Comparison of ENCODE assay signal across 1 cellular context in genomic region chr19:43983912-43984686, GRCh38.
TF ChIP-seq lines count a peak whose summit lies in the region.

Gene ZNF155, plus strand, starts transcription at chr19:43984188. Its CDS starts 4,356 bp downstream, at chr19:43988544.

TF ChIP-seq in HepG2, 621 proteins besides CTCF, POLR2A, EP300 and RAD21 (continued from another document):
- TF ChIP-seq ZNF446 (CRISPR knock-in tag; IDR thresholded peaks at IDR 0.05) (no peak), SPEN (CRISPR knock-in tag; IDR thresholded peaks at IDR 0.05; ENCODE audit: low read depth) (peak; percentile 99), SMAD3 (CRISPR knock-in tag; IDR thresholded peaks at IDR 0.05) (peak; percentile 73; the same call in 1 of the 2 replicates), REXO4 (CRISPR knock-in tag; IDR thresholded peaks at IDR 0.05; ENCODE audit: borderline replicate concordance) (no peak), TEAD3 (CRISPR knock-in tag; optimal IDR thresholded peaks at IDR 0.05; ENCODE audit: borderline replicate concordance) (peak; percentile 38), SATB2 (CRISPR knock-in tag; IDR thresholded peaks at IDR 0.05) (no peak), GMEB1 (CRISPR knock-in tag; IDR thresholded peaks at IDR 0.05; ENCODE audit: borderline replicate concordance) (peak; percentile 38; the same call in 1 of the 2 replicates), GATAD1 (CRISPR knock-in tag; IDR thresholded peaks at IDR 0.05) (peak; percentile 62), CREM (IDR thresholded peaks at IDR 0.05) (peak; percentile 97), CREM (CRISPR knock-in tag; IDR thresholded peaks at IDR 0.05) (no peak), ZNF335 (CRISPR knock-in tag; IDR thresholded peaks at IDR 0.05) (peak; percentile 61; the same call in 1 of the 2 replicates), CEBPB (IDR thresholded peaks at IDR 0.05; ENCODE audit: borderline replicate concordance, low read depth, low read length) (peak; percentile 15; the same call in 1 of the 2 replicates), SAP130 (CRISPR knock-in tag; IDR thresholded peaks at IDR 0.05; ENCODE audit: low read depth) (peak; percentile 74), ZNF143 (CRISPR knock-in tag; IDR thresholded peaks at IDR 0.05) (peak; percentile 93), GABPB1 (CRISPR knock-in tag; IDR thresholded peaks at IDR 0.05) (peak; percentile 84), RXRB (CRISPR knock-in tag; IDR thresholded peaks at IDR 0.05; ENCODE audit: borderline replicate concordance) (0 out of 2 replicates have a peak, but pooled peaks have one; percentile 20), IRX3 (CRISPR knock-in tag; IDR thresholded peaks at IDR 0.05; ENCODE audit: borderline replicate concordance, low read depth) (no peak), KDM2A (CRISPR knock-in tag; IDR thresholded peaks at IDR 0.05; ENCODE audit: borderline replicate concordance, low read depth) (peak; percentile 41; the same call in 1 of the 2 replicates), ZFY (CRISPR knock-in tag; IDR thresholded peaks at IDR 0.05) (peak; percentile 58), HCFC1 (IDR thresholded peaks at IDR 0.05; ENCODE audit: low read depth, low read length) (peak; percentile 93), ARID5B (CRISPR knock-in tag; IDR thresholded peaks at IDR 0.05) (0 out of 2 replicates have a peak, but pooled peaks have one; percentile 13), LCORL (IDR thresholded peaks at IDR 0.05) (no peak), LCORL (CRISPR knock-in tag; IDR thresholded peaks at IDR 0.05) (peak; percentile 56; the same call in 1 of the 2 replicates), KAT8 (CRISPR knock-in tag; IDR thresholded peaks at IDR 0.05) (peak; percentile 56), CERS6 (CRISPR knock-in tag; IDR thresholded peaks at IDR 0.05) (no peak), GTF2F1 (IDR thresholded peaks at IDR 0.05; ENCODE audit: low read length) (no peak), ZNF777 (CRISPR knock-in tag; IDR thresholded peaks at IDR 0.05) (peak; percentile 91), ZNF687 (CRISPR knock-in tag; IDR thresholded peaks at IDR 0.05) (peak; percentile 31; the same call in 1 of the 2 replicates), ZNF160 (CRISPR knock-in tag; IDR thresholded peaks at IDR 0.05) (no peak), TIGD3 (CRISPR knock-in tag; IDR thresholded peaks at IDR 0.05; ENCODE audit: borderline replicate concordance) (no peak)
- TF ChIP-seq, protein P1, sequence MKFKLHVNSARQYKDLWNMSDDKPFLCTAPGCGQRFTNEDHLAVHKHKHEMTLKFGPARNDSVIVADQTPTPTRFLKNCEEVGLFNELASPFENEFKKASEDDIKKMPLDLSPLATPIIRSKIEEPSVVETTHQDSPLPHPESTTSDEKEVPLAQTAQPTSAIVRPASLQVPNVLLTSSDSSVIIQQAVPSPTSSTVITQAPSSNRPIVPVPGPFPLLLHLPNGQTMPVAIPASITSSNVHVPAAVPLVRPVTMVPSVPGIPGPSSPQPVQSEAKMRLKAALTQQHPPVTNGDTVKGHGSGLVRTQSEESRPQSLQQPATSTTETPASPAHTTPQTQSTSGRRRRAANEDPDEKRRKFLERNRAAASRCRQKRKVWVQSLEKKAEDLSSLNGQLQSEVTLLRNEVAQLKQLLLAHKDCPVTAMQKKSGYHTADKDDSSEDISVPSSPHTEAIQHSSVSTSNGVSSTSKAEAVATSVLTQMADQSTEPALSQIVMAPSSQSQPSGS (CRISPR knock-in tag; IDR thresholded peaks at IDR 0.05): 0 out of 2 replicates have a peak, but pooled peaks have one; percentile 19
